8 cellular contexts compared by ENCODE assay signal in genomic region chr1:108125312-108126138, GRCh38.
DNase-seq lines count a peak whose midpoint lies in the region; ATAC-seq and TF ChIP-seq lines count a peak whose summit lies in the region.

No MANE protein-coding gene starts in this region.

- no peaks in the 10 kb centered on the region for H3K9me3 Mint-ChIP-seq in activated B cell treated with CpG ODN at 0.5 μM for 24 hours

- ATAC-seq in GM18909 (IDR thresholded peaks at IDR 0.05; ENCODE audit: poor library complexity, unreplicated experiment) = peak; percentile 97
- ATAC-seq in HG03135 (IDR thresholded peaks at IDR 0.05; ENCODE audit: unreplicated experiment) = peak; percentile 94
- ATAC-seq in activated B cell treated with CpG ODN at 0.5 μM for 24 hours (ENCODE audit: low read depth) = peak; percentile 91

- peaks cover 4% of the 10 kb centered on the region for H3K4me1 Mint-ChIP-seq in activated B cell treated with CpG ODN at 0.5 μM for 24 hours

- no peaks in the 10 kb centered on the region for H3K36me3 ChIP-seq in kidney epithelial cell (ENCODE audit: control insufficient read depth, insufficient read depth, low read length)

- H3K27me3 ChIP-seq in kidney epithelial cell (ENCODE audit: control insufficient read depth, insufficient read depth, low read length) = no peaks in the 10 kb centered on the region

- H3K27ac Mint-ChIP-seq in activated B cell treated with CpG ODN at 0.5 μM for 24 hours = peak overlapping the region; percentile 2

- H3K4me3 ChIP-seq in kidney epithelial cell (ENCODE audit: low read depth, low read length) = no peak overlapping the region

- CTCF ChIA-PET in activated B cell treated with CpG ODN at 0.5 μM for 24 hours (lab: Charles Lee) = interaction anchor here (0.5 to 9.0 kb wide), 27 partner anchors 10 to 586 kb away, joined by 3 to 488 read pairs (median 4); partner anchors contain the start of gene VAV3

- H3K4me3 Mint-ChIP-seq in activated B cell treated with CpG ODN at 0.5 μM for 24 hours = no peak overlapping the region

- no peak overlapping the region for H3K27ac ChIP-seq in caudate nucleus (ENCODE audit: low read depth, low read length)

- peak; percentile 97 for TF ChIP-seq CTCF in activated B cell treated with CpG ODN at 0.5 μM for 24 hours (IDR thresholded peaks at IDR 0.05)
- TF ChIP-seq CTCF in kidney epithelial cell (IDR thresholded peaks at IDR 0.05; ENCODE audit: insufficient read depth, low read length, poor library complexity, severe bottlenecking) = peak; percentile 91

- H3K27me3 Mint-ChIP-seq in activated B cell treated with CpG ODN at 0.5 μM for 24 hours = no peaks in the 10 kb centered on the region

- intact Hi-C loops in activated B cell treated with CpG ODN at 0.5 μM for 24 hours (cut with micrococcal nuclease) = loop anchor here (1.0 kb wide), 4 partner anchors 160 to 343 kb away; partner anchors contain the start of gene VAV3

- DNase-seq in AML-193 (lab: John Stamatoyannopoulos, UW) = peak; percentile 70 to 72
- DNase-seq in NCI-H2171 treated with DMSO at 0.1 percent for 48 hours (lab: John Stamatoyannopoulos, UW) = peak; percentile 86
- peak; percentile 42 for DNase-seq in activated B cell treated with CpG ODN at 0.5 μM for 24 hours
- peak in 55 of 61 donors; percentile 6 to 82 (median 45) for DNase-seq in caudate nucleus (lab: John Stamatoyannopoulos, UW)
- DNase-seq in kidney epithelial cell (ENCODE audit: low read depth) = peak; percentile 52
- DNase-seq in stimulated activated CD4-positive, alpha-beta T cell treated with anti-CD3 and anti-CD28 coated beads, Interleukin-2, amount 100 ng/mL, for 48 hours = peak; percentile 48 to 52

- POLR2A ChIA-PET in activated B cell treated with CpG ODN at 0.5 μM for 24 hours (lab: Charles Lee) = interaction anchor here (0.7 to 2.0 kb wide), 4 partner anchors 160 to 348 kb away, joined by 3 to 15 read pairs (median 4); partner anchors contain the start of gene VAV3

- H3K36me3 Mint-ChIP-seq in activated B cell treated with CpG ODN at 0.5 μM for 24 hours (ENCODE audit: low read depth) = no peaks in the 10 kb centered on the region
